In genomic region chr4:189096108-189096507, GRCh38 we compare ENCODE assay signal across 3 cellular contexts.
"Had no signal": no experiment of that assay in that cellular context is flagged by ENCODE, and none has a peak within 500 bp of the region (broad histone marks: within the 10 kb centered on the region; RNA-seq: fewer than 3 reads in every experiment).

No MANE protein-coding gene starts in this region.

- H3K4me3 ChIP-seq: GM23338 had no signal

- DNase-seq: HCEC 1CT, KBM-7 had no signal

- H3K4me2 ChIP-seq: GM23338 had no signal
